ENCODE assay signal across 16 cellular contexts in genomic region chr17:65813306-65813705, GRCh38.
DNase-seq lines count a peak whose midpoint lies in the region; ATAC-seq, FAIRE-seq and TF ChIP-seq lines count a peak whose summit lies in the region.
"Had no signal": no experiment of that assay in that cellular context is flagged by ENCODE, and none has a peak within 500 bp of the region (broad histone marks: within the 10 kb centered on the region; RNA-seq: fewer than 3 reads in every experiment).

No MANE protein-coding gene starts in this region.

- POLR2A ChIA-PET in A549 (lab: Yijun Ruan, JAX): no interaction called here
- POLR2A ChIA-PET in IMR-90 (lab: Charles Lee; ENCODE audit: unreplicated experiment): no interaction called here

- no peak overlapping the region for H3K18ac ChIP-seq in IMR-90 (ENCODE audit: low read depth, low read length)

- H3K56ac ChIP-seq in IMR-90 (ENCODE audit: extremely low read depth, insufficient read depth, low read length): no peak overlapping the region

- TF ChIP-seq POLR2A in A549 (IDR thresholded peaks at IDR 0.05; ENCODE audit: low read length): no peak
- no peak for TF ChIP-seq POLR2A in IMR-90 (IDR thresholded peaks at IDR 0.05; ENCODE audit: low read depth, low read length)
- TF ChIP-seq POLR2A in GM18505 (IDR thresholded peaks at IDR 0.05; ENCODE audit: borderline replicate concordance, extremely low read depth, insufficient read depth, insufficient read length): no peak

- H3K4me1 ChIP-seq in A549 (no peaks in the 10 kb centered on the region), IMR-90 (ENCODE audit: control insufficient read depth, insufficient read depth, low read length) (no peaks in the 10 kb centered on the region), hepatocyte (ENCODE audit: insufficient read depth) (no peaks in the 10 kb centered on the region)
- H3K4me1 ChIP-seq: Caco-2 had no signal

- H3K4ac ChIP-seq in IMR-90 (ENCODE audit: low read depth, low read length): no peak overlapping the region

- H2BK20ac ChIP-seq in IMR-90 (ENCODE audit: low read depth, low read length): no peak overlapping the region

- H4K8ac ChIP-seq in IMR-90 (ENCODE audit: low read depth in 2 of 2, low read length in 2 of 2): no peak overlapping the region

- H3K27ac ChIP-seq in A549 (no peak overlapping the region), IMR-90 (ENCODE audit: insufficient read depth, low read length) (no peak overlapping the region), hepatocyte (no peak overlapping the region)
- H3K27ac ChIP-seq: BLaER1, KMS-11 had no signal

- H2AK5ac ChIP-seq in IMR-90 (ENCODE audit: low read depth, low read length): no peak overlapping the region

- no peak for TF ChIP-seq EP300 in A549 (IDR thresholded peaks at IDR 0.05)

- in situ Hi-C loops in IMR-90 (cut with MboI; ENCODE audit: low sequenced_read_pairs): no loop called here

- H3K79me2 ChIP-seq in hepatocyte: no peaks in the 10 kb centered on the region

- H2AFZ ChIP-seq in IMR-90 (replicated peaks; ENCODE audit: low read length, poor library complexity) (no peak overlapping the region), hepatocyte (no peak overlapping the region)

- H3K79me1 ChIP-seq in IMR-90 (ENCODE audit: low read depth in 1 of 2, low read length in 2 of 2): no peaks in the 10 kb centered on the region

- H4K20me1 ChIP-seq in IMR-90 (ENCODE audit: insufficient read depth, low read length) (no peaks in the 10 kb centered on the region), hepatocyte (ENCODE audit: insufficient read depth, poor library complexity, severe bottlenecking) (no peaks in the 10 kb centered on the region)
- H4K20me1 ChIP-seq: BLaER1 had no signal

- H3K27me3 ChIP-seq in IMR-90 (ENCODE audit: control insufficient read depth, insufficient read depth, low read length): no peaks in the 10 kb centered on the region
- H3K27me3 ChIP-seq in hepatocyte: no peaks in the 10 kb centered on the region
- H3K27me3 ChIP-seq: BLaER1 had no signal

- dilution Hi-C loops in IMR-90 (cut with HindIII; ENCODE audit: low sequenced_read_pairs, unreplicated experiment): no loop called here

- H2BK120ac ChIP-seq in IMR-90 (ENCODE audit: low read depth, low read length): no peak overlapping the region

- BruUV-seq in IMR-90 (replicated peaks; lab: Mats Ljungman, UMichigan): no TSS peak

- CTCF ChIA-PET in A549 (lab: Yijun Ruan, JAX) (no interaction called here), IMR-90 (lab: Yijun Ruan, JAX) (no interaction called here)

- H2BK5ac ChIP-seq in IMR-90 (ENCODE audit: low read depth, low read length, poor library complexity, severe bottlenecking): no peak overlapping the region

- TF ChIP-seq RAD21 in A549 (conservative IDR thresholded peaks at IDR 0.05 in 1 of 2, IDR thresholded peaks at IDR 0.05 in 1 of 2): no peak
- TF ChIP-seq RAD21 in IMR-90 (IDR thresholded peaks at IDR 0.05; ENCODE audit: low read length): no peak

- H3K36me3 ChIP-seq in IMR-90 (ENCODE audit: control insufficient read depth, insufficient read depth, low read length): no peaks in the 10 kb centered on the region
- no peaks in the 10 kb centered on the region for H3K36me3 ChIP-seq in hepatocyte (replicated peaks; ENCODE audit: insufficient read depth, low read depth)

- H3K9ac ChIP-seq in IMR-90 (ENCODE audit: low read depth, low read length): no peak overlapping the region
- H3K9ac ChIP-seq: BLaER1, KMS-11 had no signal

- H4K5ac ChIP-seq in IMR-90 (ENCODE audit: low read depth, low read length): no peak overlapping the region

- ATAC-seq in A549 (no peak), IMR-90 (ENCODE audit: low read depth) (no peak), HG02885 (IDR thresholded peaks at IDR 0.05; ENCODE audit: poor library complexity, unreplicated experiment) (no peak), HG03442 (IDR thresholded peaks at IDR 0.05; ENCODE audit: unreplicated experiment) (no peak), GM18505 (IDR thresholded peaks at IDR 0.05; ENCODE audit: unreplicated experiment) (no peak)

- no peak for DNase-seq in A549 (ENCODE audit: low read depth in 1 of 2, low spot score in 1 of 2)
- peak; percentile 14 for DNase-seq in AG20443 (ENCODE audit: low spot score)
- peak; percentile 6 for DNase-seq in IMR-90
- DNase-seq in fibroblast of gingiva (ENCODE audit: low read depth): peak; percentile 7
- no peak for DNase-seq in hepatocyte (ENCODE audit: low spot score)
- DNase-seq: AML-193; Caco-2; CD8-positive, alpha-beta memory T cell; HCEC 1CT; HFFc6 had no signal

- H3K9me1 ChIP-seq in IMR-90 (ENCODE audit: insufficient read depth, low read length): no peaks in the 10 kb centered on the region

- H3K23ac ChIP-seq in IMR-90 (ENCODE audit: low read depth, low read length): no peak overlapping the region

- peak; percentile 43 for FAIRE-seq in A549 (lab: Jason Lieb, UNC)
- FAIRE-seq: GM12891 had no signal

- no peak overlapping the region for H3K4me2 ChIP-seq in A549
- no peak overlapping the region for H3K4me2 ChIP-seq in IMR-90 (ENCODE audit: low read depth, low read length)
- no peak overlapping the region for H3K4me2 ChIP-seq in hepatocyte
- H3K4me2 ChIP-seq: BLaER1, KMS-11 had no signal

- H4K91ac ChIP-seq in IMR-90 (ENCODE audit: insufficient read depth, low read depth, low read length): no peak overlapping the region

- no peaks in the 10 kb centered on the region for H3K9me2 ChIP-seq in hepatocyte (replicated peaks; ENCODE audit: insufficient read depth)

- 64% methylated on average over 3 of the region's 3 CpGs for WGBS in A549 (ENCODE audit: missing lambda C conversion rate)
- 17% methylated on average over 1 of the region's 3 CpGs; no CpG with 5 or more reads in 1 of the 2 experiments for WGBS in IMR-90 (ENCODE audit: extremely low coverage in 2 of 2, insufficient read length in 1 of 2), 2 experiments
- WGBS in hepatocyte (ENCODE audit: low lambda C conversion rate, missing lambda C conversion rate): 85% methylated on average over 3 of the region's 3 CpGs

- H3K9me3 ChIP-seq in A549: peaks cover 3% of the 10 kb centered on the region; the same call in 1 of the 3 replicates
- H3K9me3 ChIP-seq in IMR-90 (ENCODE audit: control insufficient read depth, insufficient read depth, low read length): no peaks in the 10 kb centered on the region
- no peaks in the 10 kb centered on the region for H3K9me3 ChIP-seq in hepatocyte (ENCODE audit: low read depth)

- intact Hi-C loops in IMR-90 (cut with micrococcal nuclease): no loop called here

- no peak for TF ChIP-seq CTCF in A549 (IDR thresholded peaks at IDR 0.05)
- TF ChIP-seq CTCF in IMR-90 (conservative IDR thresholded peaks at IDR 0.05; ENCODE audit: low read depth, low read length): no peak
- TF ChIP-seq CTCF in hepatocyte (IDR thresholded peaks at IDR 0.05; ENCODE audit: poor library complexity): no peak

- H2AK9ac ChIP-seq in IMR-90 (replicated peaks; ENCODE audit: low read depth, low read length, poor library complexity): no peak overlapping the region

- H3K4me3 ChIP-seq in A549 (no peak overlapping the region), IMR-90 (ENCODE audit: insufficient read depth, low read depth, low read length) (no peak overlapping the region), hepatocyte (no peak overlapping the region)
- H3K4me3 ChIP-seq: BLaER1 had no signal

- H3K14ac ChIP-seq in IMR-90 (replicated peaks; ENCODE audit: low read depth, low read length): no peak overlapping the region

- H2BK15ac ChIP-seq in IMR-90 (ENCODE audit: low read depth, low read length): no peak overlapping the region

TF ChIP-seq in A549, 52 proteins besides CTCF, POLR2A, EP300 and RAD21 (continues in another document):
- TF ChIP-seq HDAC2 (IDR thresholded peaks at IDR 0.05): no peak
- no peak for TF ChIP-seq EHMT2 (IDR thresholded peaks at IDR 0.05; ENCODE audit: low read depth)
- TF ChIP-seq RFX5 (IDR thresholded peaks at IDR 0.05): no peak
- TF ChIP-seq CHD4 (IDR thresholded peaks at IDR 0.05; ENCODE audit: borderline replicate concordance): no peak
- TF ChIP-seq ESRRA (IDR thresholded peaks at IDR 0.05; ENCODE audit: borderline replicate concordance, low read length): no peak
- no peak for TF ChIP-seq RNF2 (IDR thresholded peaks at IDR 0.05; ENCODE audit: borderline replicate concordance, low read depth)
- no peak for TF ChIP-seq ELK1 (IDR thresholded peaks at IDR 0.05; ENCODE audit: low read depth, low read length)
- no peak for TF ChIP-seq ZC3H11A (IDR thresholded peaks at IDR 0.05)

TF ChIP-seq in IMR-90, 13 proteins besides CTCF, POLR2A, EP300 and RAD21:
- TF ChIP-seq USF2 (IDR thresholded peaks at IDR 0.05; ENCODE audit: low read depth, low read length): no peak
- TF ChIP-seq FOS (IDR thresholded peaks at IDR 0.05; ENCODE audit: low read depth, low read length): no peak
- no peak for TF ChIP-seq MAFK (IDR thresholded peaks at IDR 0.05; ENCODE audit: low read depth, low read length)
- no peak for TF ChIP-seq MXI1 (IDR thresholded peaks at IDR 0.05; ENCODE audit: borderline replicate concordance, low read depth, low read length)
- TF ChIP-seq ELK1 (IDR thresholded peaks at IDR 0.05; ENCODE audit: borderline replicate concordance, low read depth, low read length): no peak
- TF ChIP-seq MAZ (IDR thresholded peaks at IDR 0.05; ENCODE audit: borderline replicate concordance, low read depth, low read length): no peak
- no peak for TF ChIP-seq CHD1 (IDR thresholded peaks at IDR 0.05; ENCODE audit: low read depth, low read length)
- no peak for TF ChIP-seq CEBPB (IDR thresholded peaks at IDR 0.05; ENCODE audit: low read depth, low read length)
- TF ChIP-seq NFE2L2 (IDR thresholded peaks at IDR 0.05; ENCODE audit: low read depth, low read length): no peak
- TF ChIP-seq BHLHE40 (IDR thresholded peaks at IDR 0.05; ENCODE audit: low read depth, low read length): no peak
- no peak for TF ChIP-seq SMC3 (IDR thresholded peaks at IDR 0.05; ENCODE audit: low read depth, low read length)
- no peak for TF ChIP-seq RFX5 (IDR thresholded peaks at IDR 0.05; ENCODE audit: low read depth, low read length)
- no peak for TF ChIP-seq RCOR1 (IDR thresholded peaks at IDR 0.05; ENCODE audit: insufficient replicate concordance, low read length)

Comparison
In these comparisons a context has a peak if more than half of its experiments do, and no peak if none do; other contexts are left out.
1. DNase-seq: peak in AG20443 (single experiment), IMR-90 (single experiment) and fibroblast of gingiva (single experiment); none in A549 (0 of 2) and hepatocyte (single experiment).